ENCODE assay signal across 17 cellular contexts in the genomic region with DNA sequence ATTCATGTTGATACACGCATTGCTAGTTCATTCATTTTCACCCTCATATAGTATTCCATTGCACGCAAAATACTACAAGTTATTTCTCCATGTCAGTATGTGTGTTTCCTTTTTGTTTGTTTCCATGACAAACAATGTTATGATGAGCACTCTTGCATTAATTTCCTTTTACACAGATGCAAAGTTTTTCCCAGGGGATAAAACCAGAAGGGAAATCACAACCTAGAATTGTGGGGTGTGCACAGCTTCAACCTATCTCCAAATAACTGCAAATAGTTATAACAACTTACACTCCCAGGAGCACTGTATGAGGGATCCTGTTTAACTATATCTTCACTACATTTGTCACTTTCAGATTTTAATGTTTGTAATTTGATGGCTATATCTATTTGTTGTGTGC.
DNase-seq lines count a peak whose midpoint lies in the region; ATAC-seq and TF ChIP-seq lines count a peak whose summit lies in the region.
"Had no signal": no experiment of that assay in that cellular context is flagged by ENCODE, and none has a peak within 500 bp of the region (broad histone marks: within the 10 kb centered on the region; RNA-seq: fewer than 3 reads in every experiment).

No MANE protein-coding gene starts in this region.

- H3K27me3 ChIP-seq in BLaER1 treated with 17β-estradiol and CSF1 and Interleukin-3, amounts not matched to agents 10 nM and 100 nM, result no peaks in the 10 kb centered on the region

- intact Hi-C loops in activated CD4-positive, alpha-beta T cell treated with anti-CD3 and anti-CD28 coated beads for 36 hours (cut with DNase I, micrococcal nuclease), result no loop called here
- intact Hi-C loops in natural killer cell (cut with micrococcal nuclease), result no loop called here
- intact Hi-C loops in OCI-LY7 (cut with micrococcal nuclease; ENCODE audit: unreplicated experiment), result no loop called here

- no peak overlapping the region for H3K4me3 ChIP-seq in BLaER1 treated with 17β-estradiol and CSF1 and Interleukin-3, amounts not matched to agents 10 nM and 100 nM
- H3K4me3 ChIP-seq in OCI-LY7 (ENCODE audit: low read depth, low read length, poor library complexity, severe bottlenecking), result no peak overlapping the region

- H3K4me3 Mint-ChIP-seq in activated CD4-positive, alpha-beta T cell treated with anti-CD3 and anti-CD28 coated beads for 36 hours, result no peak overlapping the region
- H3K4me3 Mint-ChIP-seq in T-helper 17 cell (no peak overlapping the region), natural killer cell (no peak overlapping the region)

- POLR2A ChIA-PET in activated CD4-positive, alpha-beta T cell treated with anti-CD3 and anti-CD28 coated beads for 36 hours (lab: Charles Lee), result no interaction called here
- POLR2A ChIA-PET in OCI-LY7 (lab: Charles Lee), result no interaction called here

- H3K27me3 Mint-ChIP-seq in activated CD4-positive, alpha-beta T cell treated with anti-CD3 and anti-CD28 coated beads for 36 hours, result no peaks in the 10 kb centered on the region
- H3K27me3 Mint-ChIP-seq in T-helper 17 cell, result no peaks in the 10 kb centered on the region
- no peaks in the 10 kb centered on the region for H3K27me3 Mint-ChIP-seq in natural killer cell (ENCODE audit: low read depth in 2 of 2)

- no peaks in the 10 kb centered on the region for H3K36me3 ChIP-seq in BLaER1 treated with 17β-estradiol and CSF1 and Interleukin-3, amounts not matched to agents 10 nM and 100 nM
- H3K36me3 ChIP-seq in OCI-LY7 (ENCODE audit: insufficient read depth, low read length), result no peaks in the 10 kb centered on the region

- H3K27ac ChIP-seq in BLaER1 treated with 17β-estradiol and CSF1 and Interleukin-3, amounts not matched to agents 10 nM and 100 nM, result no peak overlapping the region; a peak in 2 of 22 replicates
- no peak overlapping the region for H3K27ac ChIP-seq in OCI-LY7 (ENCODE audit: low read depth, low read length, poor library complexity, severe bottlenecking)
- H3K27ac ChIP-seq: 22Rv1 had no signal

- peaks cover 0 to 40% (median 0%) of the 10 kb centered on the region in 11 experiments; a peak in 2 of 22 replicates for H4K20me1 ChIP-seq in BLaER1 treated with 17β-estradiol and CSF1 and Interleukin-3, amounts not matched to agents 10 nM and 100 nM
- no peaks in the 10 kb centered on the region for H4K20me1 ChIP-seq in OCI-LY7 (ENCODE audit: insufficient read depth, low read length)

- DNase-seq in activated CD4-positive, alpha-beta T cell treated with anti-CD3 and anti-CD28 coated beads for 36 hours, result no peak
- no peak for DNase-seq in activated CD4-positive, alpha-beta T cell treated with anti-CD3 and anti-CD28 coated beads for 4 hours
- DNase-seq in T-helper 17 cell (no peak), natural killer cell (no peak), OCI-LY7 (ENCODE audit: low spot score) (no peak), H4 (ENCODE audit: low spot score) (no peak), ACHN (no peak)
- DNase-seq: C1 segment of cervical spinal cord, Caco-2, DMS153, H7, Karpas-422, MM.1S, NCI-H1092 treated with DMSO at 0.1 percent for 48 hours, NCI-H524 had no signal

- peak overlapping the region; percentile 6 for H3K27ac Mint-ChIP-seq in activated CD4-positive, alpha-beta T cell treated with anti-CD3 and anti-CD28 coated beads for 36 hours
- H3K27ac Mint-ChIP-seq in T-helper 17 cell (peak overlapping the region; percentile 74), natural killer cell (peak overlapping the region; percentile 79 to 89)

- CTCF ChIA-PET in activated CD4-positive, alpha-beta T cell treated with anti-CD3 and anti-CD28 coated beads for 36 hours (lab: Charles Lee), result no interaction called here
- CTCF ChIA-PET in OCI-LY7 (lab: Charles Lee; ENCODE audit: unreplicated experiment), result no interaction called here

- H3K36me3 Mint-ChIP-seq in activated CD4-positive, alpha-beta T cell treated with anti-CD3 and anti-CD28 coated beads for 36 hours (ENCODE audit: low read depth), result peaks cover 19% of the 10 kb centered on the region
- H3K36me3 Mint-ChIP-seq in T-helper 17 cell (ENCODE audit: low read depth), result peaks cover under 1% of the 10 kb centered on the region
- H3K36me3 Mint-ChIP-seq in natural killer cell, result no peaks in the 10 kb centered on the region

- no peak overlapping the region for H2AFZ ChIP-seq in OCI-LY7 (ENCODE audit: low read length)

- H3K9me3 Mint-ChIP-seq in activated CD4-positive, alpha-beta T cell treated with anti-CD3 and anti-CD28 coated beads for 36 hours (ENCODE audit: low read depth), result no peaks in the 10 kb centered on the region
- no peaks in the 10 kb centered on the region for H3K9me3 Mint-ChIP-seq in natural killer cell

- BruUV-seq in OCI-LY7 (replicated peaks; lab: Mats Ljungman, UMichigan), result no TSS peak

- no peaks in the 10 kb centered on the region for H3K9me2 ChIP-seq in OCI-LY7 (ENCODE audit: insufficient read depth, low read length)

- H3K4me1 Mint-ChIP-seq in activated CD4-positive, alpha-beta T cell treated with anti-CD3 and anti-CD28 coated beads for 36 hours, result peaks cover 79% of the 10 kb centered on the region
- H3K4me1 Mint-ChIP-seq in T-helper 17 cell, result peaks cover 40% of the 10 kb centered on the region
- H3K4me1 Mint-ChIP-seq in natural killer cell, result peaks cover 64 to 72% of the 10 kb centered on the region in 2 donors

- TF ChIP-seq CTCF in natural killer cell (IDR thresholded peaks at IDR 0.05) (no peak), OCI-LY7 (conservative IDR thresholded peaks at IDR 0.05; ENCODE audit: low read length) (no peak)

- peaks cover 9 to 40% (median 15%) of the 10 kb centered on the region in 10 experiments for H3K4me1 ChIP-seq in BLaER1 treated with 17β-estradiol and CSF1 and Interleukin-3, amounts not matched to agents 10 nM and 100 nM
- H3K4me1 ChIP-seq in OCI-LY7 (ENCODE audit: insufficient read depth, low read length, poor library complexity, severe bottlenecking), result peaks cover 9% of the 10 kb centered on the region
- H3K4me1 ChIP-seq: Caco-2 had no signal

- H3K9ac ChIP-seq in BLaER1 treated with 17β-estradiol and CSF1 and Interleukin-3, amounts not matched to agents 10 nM and 100 nM, result no peak overlapping the region

- ATAC-seq in activated CD4-positive, alpha-beta T cell treated with anti-CD3 and anti-CD28 coated beads for 36 hours, result no peak
- ATAC-seq in T-helper 17 cell, result no peak
- ATAC-seq in natural killer cell, result no peak

- peak overlapping the region in 7 of 11 experiments; percentile 16 to 61 (median 44); a peak in 12 of 22 replicates for H3K4me2 ChIP-seq in BLaER1 treated with 17β-estradiol and CSF1 and Interleukin-3, amounts not matched to agents 10 nM and 100 nM
- no peak overlapping the region for H3K4me2 ChIP-seq in OCI-LY7 (ENCODE audit: low read length)

- no peaks in the 10 kb centered on the region for H3K9me3 ChIP-seq in BLaER1 treated with 17β-estradiol and CSF1 and Interleukin-3, amounts not matched to agents 10 nM and 100 nM (replicated peaks in 1 of 11)
- H3K9me3 ChIP-seq in T-helper 17 cell (ENCODE audit: control insufficient read depth, low read length, poor library complexity, severe bottlenecking), result no peaks in the 10 kb centered on the region
- H3K9me3 ChIP-seq in OCI-LY7 (ENCODE audit: low read length), result no peaks in the 10 kb centered on the region
- H3K9me3 ChIP-seq: Caco-2 had no signal

- peaks cover 3% of the 10 kb centered on the region; the same call in 1 of the 2 replicates for H3K79me2 ChIP-seq in OCI-LY7 (ENCODE audit: insufficient read depth, low read depth, low read length)

- in situ Hi-C loops in ACHN (cut with HindIII; ENCODE audit: low pct_ligation_motif_present, low pct_unique_long_range_greater_than_20kb, low sequenced_read_pairs), result no loop called here

Comparison
In these comparisons a context has a peak if more than half of its experiments do, and no peak if none do; other contexts are left out.
1. H3K27ac Mint-ChIP-seq: peak in every context shown above with its lines; median percentile 84 in natural killer cell; 74 in T-helper 17 cell; 6 in activated CD4-positive, alpha-beta T cell treated with anti-CD3 and anti-CD28 coated beads for 36 hours.